In the genomic region with DNA sequence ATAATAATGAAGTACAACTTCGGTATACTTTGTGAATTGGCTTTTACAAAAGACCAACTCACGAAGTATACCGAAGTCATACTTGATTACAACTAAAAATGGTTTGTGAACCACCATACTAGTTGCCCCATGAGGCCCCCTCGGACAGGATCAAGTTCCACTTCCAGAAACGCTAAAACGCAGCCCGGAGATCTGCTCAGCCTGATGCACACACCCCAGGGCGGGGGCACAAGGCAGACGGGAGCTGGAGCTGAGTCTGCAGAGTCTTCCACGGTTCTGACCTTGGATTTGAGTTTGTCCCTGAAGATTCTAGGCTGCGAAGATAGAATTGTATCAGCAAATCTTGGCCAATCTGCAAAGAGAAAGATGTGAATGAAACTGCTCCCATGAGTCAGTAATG, we compare ENCODE assay signal across 27 cellular contexts.
"Had no signal": no experiment of that assay in that cellular context is flagged by ENCODE, and none has a peak within 500 bp of the region (broad histone marks: within the 10 kb centered on the region; RNA-seq: fewer than 3 reads in every experiment).

No MANE protein-coding gene starts in this region.

- H3K9me3 Mint-ChIP-seq: activated CD8-positive, alpha-beta T cell treated with anti-CD3 and anti-CD28 coated beads for 36 hours; activated naive CD4-positive, alpha-beta T cell treated with anti-CD3 and anti-CD28 coated beads, Interleukin-2, amount 10 ng/mL, durations not matched to agents 7 days and 5 days; activated naive CD8-positive, alpha-beta T cell treated with anti-CD3 and anti-CD28 coated beads for 36 hours; activated T-cell treated with anti-CD3 and anti-CD28 coated beads, Interleukin-2, amount 50 U/mL, for 72 hours; activated T-helper 2 cell treated with anti-CD3 and anti-CD28 coated beads, Interferon-gamma antibody, Interleukin-2, Interleukin-4, amounts not matched to agents 10 μg/mL and 5 μg/mL and 100 μg/mL, durations not matched to agents 14 hours and 24 hours and 36 hours; central memory CD8-positive, alpha-beta T cell; T-helper 1 cell treated with Interleukin-12 subunit alpha and Interleukin-12 subunit beta and Interleukin-4 antibody, amounts not matched to agents 30 μg/mL and 1 μg/mL, for 36 hours had no signal

- H3K4me1 Mint-ChIP-seq: activated naive CD4-positive, alpha-beta T cell treated with anti-CD3 and anti-CD28 coated beads, Interleukin-2, amount 10 ng/mL, durations not matched to agents 7 days and 5 days; activated naive CD8-positive, alpha-beta T cell treated with anti-CD3 and anti-CD28 coated beads for 36 hours; central memory CD8-positive, alpha-beta T cell had no signal

- H3K4me3 Mint-ChIP-seq: activated CD8-positive, alpha-beta T cell treated with anti-CD3 and anti-CD28 coated beads for 36 hours; activated naive CD4-positive, alpha-beta T cell treated with anti-CD3 and anti-CD28 coated beads, Interleukin-2, amount 10 ng/mL, durations not matched to agents 7 days and 5 days; activated naive CD8-positive, alpha-beta T cell treated with anti-CD3 and anti-CD28 coated beads for 36 hours; activated T-cell treated with anti-CD3 and anti-CD28 coated beads, Interleukin-2, amount 50 U/mL, for 72 hours; central memory CD8-positive, alpha-beta T cell; T-helper 1 cell treated with Interleukin-12 subunit alpha and Interleukin-12 subunit beta and Interleukin-4 antibody, amounts not matched to agents 30 μg/mL and 1 μg/mL, for 36 hours had no signal

- H3K4me3 ChIP-seq: adrenal gland, breast epithelium had no signal

- H3K36me3 ChIP-seq: adrenal gland, breast epithelium had no signal

- H3K27ac Mint-ChIP-seq: activated CD8-positive, alpha-beta T cell treated with anti-CD3 and anti-CD28 coated beads for 36 hours; activated naive CD4-positive, alpha-beta T cell treated with anti-CD3 and anti-CD28 coated beads, Interleukin-2, amount 10 ng/mL, durations not matched to agents 7 days and 5 days; activated naive CD8-positive, alpha-beta T cell treated with anti-CD3 and anti-CD28 coated beads for 36 hours; activated T-cell treated with anti-CD3 and anti-CD28 coated beads, Interleukin-2, amount 50 U/mL, for 72 hours; activated T-helper 2 cell treated with anti-CD3 and anti-CD28 coated beads, Interferon-gamma antibody, Interleukin-2, Interleukin-4, amounts not matched to agents 10 μg/mL and 5 μg/mL and 100 μg/mL, durations not matched to agents 14 hours and 24 hours and 36 hours; T-helper 1 cell treated with Interleukin-12 subunit alpha and Interleukin-12 subunit beta and Interleukin-4 antibody, amounts not matched to agents 30 μg/mL and 1 μg/mL, for 36 hours had no signal

- H3K27me3 Mint-ChIP-seq: activated naive CD8-positive, alpha-beta T cell treated with anti-CD3 and anti-CD28 coated beads for 36 hours had no signal

- H3K27ac ChIP-seq: RWPE1 had no signal

- H3K9me3 ChIP-seq: adrenal gland, breast epithelium had no signal

- H3K36me3 Mint-ChIP-seq: activated naive CD4-positive, alpha-beta T cell treated with anti-CD3 and anti-CD28 coated beads, Interleukin-2, amount 10 ng/mL, durations not matched to agents 7 days and 5 days; activated naive CD8-positive, alpha-beta T cell treated with anti-CD3 and anti-CD28 coated beads for 36 hours had no signal

- H3K4me1 ChIP-seq: adrenal gland, breast epithelium had no signal

- DNase-seq: activated CD4-positive, alpha-beta T cell treated with anti-CD3 and anti-CD28 coated beads for 4 hours; activated CD8-positive, alpha-beta memory T cell treated with anti-CD3 and anti-CD28 coated beads, Interleukin-2, amount 50 U/mL, for 4 hours; activated CD8-positive, alpha-beta T cell treated with anti-CD3 and anti-CD28 coated beads for 36 hours; activated gamma-delta T cell treated with Interleukin-2 at 50 U/mL for 16 hours; activated naive CD4-positive, alpha-beta T cell treated with anti-CD3 and anti-CD28 coated beads, Interleukin-2, amount 10 ng/mL, durations not matched to agents 7 days and 5 days; activated naive CD8-positive, alpha-beta T cell treated with anti-CD3 and anti-CD28 coated beads for 36 hours; activated T-cell treated with anti-CD3 and anti-CD28 coated beads, Interleukin-2, amount 50 U/mL, for 72 hours; adrenal gland; aorta; KG1; NCI-H1048; NCI-H1417; NCI-H1694; NCI-H2029 treated with DMSO at 0.1 percent for 48 hours; NCI-H345; NCI-H510A treated with DMSO at 0.1 percent for 48 hours; NCI-H69; NK-92 treated with Interleukin-12 subunit alpha and Interleukin-12 subunit beta, amount 100 ng/mL, for 24 hours; OCI-M1; SHP77 treated with DMSO at 0.1 percent for 48 hours had no signal

- ATAC-seq: activated CD4-positive, CD25-positive, alpha-beta regulatory T cell treated with anti-CD3 and anti-CD28 coated beads, Interleukin-2, amount 50 U/mL, for 24 hours; activated CD8-positive, alpha-beta T cell treated with anti-CD3 and anti-CD28 coated beads for 36 hours; activated T-cell treated with anti-CD3 and anti-CD28 coated beads, Interleukin-2, amount 50 U/mL, for 72 hours; Panc1 had no signal

- H3K27me3 ChIP-seq: adrenal gland had no signal
